In genomic region chr19:55484571-55485438, GRCh38 we compare ENCODE assay signal across 8 cellular contexts. TPM values are rescaled to one million over a fixed set of nuclear protein-coding genes. Genes with fewer than 3 reads are reported as not detected.
DNase-seq lines count a peak whose midpoint lies in the region; ATAC-seq lines count a peak whose summit lies in the region.

A gene with protein sequence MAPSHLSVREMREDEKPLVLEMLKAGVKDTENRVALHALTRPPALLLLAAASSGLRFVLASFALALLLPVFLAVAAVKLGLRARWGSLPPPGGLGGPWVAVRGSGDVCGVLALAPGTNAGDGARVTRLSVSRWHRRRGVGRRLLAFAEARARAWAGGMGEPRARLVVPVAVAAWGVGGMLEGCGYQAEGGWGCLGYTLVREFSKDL (plus strand): TSS chr19:55485188. CDS start chr19:55485709, 521 bp downstream.

- H3K4me3 Mint-ChIP-seq in CD4-positive, CD25-positive, alpha-beta regulatory T cell = peak within 1 kb of the TSS; percentile 82 to 90 (median 86)
- H3K4me3 Mint-ChIP-seq in central memory CD8-positive, alpha-beta T cell = peak within 1 kb of the TSS; percentile 66

- H3K27me3 Mint-ChIP-seq in CD4-positive, CD25-positive, alpha-beta regulatory T cell = no peaks in the 10 kb centered on the region
- no peaks in the 10 kb centered on the region for H3K27me3 Mint-ChIP-seq in central memory CD8-positive, alpha-beta T cell

- H3K9me3 ChIP-seq in CD4-positive, CD25-positive, alpha-beta regulatory T cell (ENCODE audit: control insufficient read depth in 2 of 2, low read length in 2 of 2) = no peaks in the 10 kb centered on the region

- no peaks in the 10 kb centered on the region for H3K27me3 ChIP-seq in CD4-positive, CD25-positive, alpha-beta regulatory T cell (ENCODE audit: control insufficient read depth, insufficient read depth, low read length)

- H3K36me3 ChIP-seq in CD4-positive, CD25-positive, alpha-beta regulatory T cell (ENCODE audit: control insufficient read depth, insufficient read depth, low read length) = no peaks in the 10 kb centered on the region

- peaks cover 0 to 14% (median 5%) of the 10 kb centered on the region in 4 donors for H3K4me1 Mint-ChIP-seq in CD4-positive, CD25-positive, alpha-beta regulatory T cell
- H3K4me1 Mint-ChIP-seq in central memory CD8-positive, alpha-beta T cell = peaks cover 15% of the 10 kb centered on the region

- peak; percentile 67 to 68 for ATAC-seq in CD4-positive, CD25-positive, alpha-beta regulatory T cell (ENCODE audit: low read depth in 2 of 2)
- ATAC-seq in GM21619 (IDR thresholded peaks at IDR 0.05; ENCODE audit: unreplicated experiment) (peak; percentile 66), HG02973 (IDR thresholded peaks at IDR 0.05; ENCODE audit: unreplicated experiment) (no peak)
- ATAC-seq in central memory CD8-positive, alpha-beta T cell (replicated peaks; ENCODE audit: extremely low read depth, poor library complexity, severe bottlenecking) = peak; percentile 59

- H3K4me1 ChIP-seq in CD4-positive, CD25-positive, alpha-beta regulatory T cell (ENCODE audit: control insufficient read depth, insufficient read depth, low read length, poor library complexity, severe bottlenecking) = peaks cover 21% of the 10 kb centered on the region

- no peaks in the 10 kb centered on the region for H3K9me3 Mint-ChIP-seq in CD4-positive, CD25-positive, alpha-beta regulatory T cell
- no peaks in the 10 kb centered on the region for H3K9me3 Mint-ChIP-seq in central memory CD8-positive, alpha-beta T cell

- no peak within 1 kb of the TSS for H3K4me3 ChIP-seq in CD4-positive, CD25-positive, alpha-beta regulatory T cell (ENCODE audit: low read depth, low read length)

- peak; percentile 63 to 71 (median 66) for DNase-seq in CD4-positive, CD25-positive, alpha-beta regulatory T cell
- peak; percentile 21 for DNase-seq in NCI-H2029 (lab: John Stamatoyannopoulos, UW)
- peak; percentile 26 to 51 (median 34) for DNase-seq in activated CD4-positive, CD25-positive, alpha-beta regulatory T cell (lab: John Stamatoyannopoulos, UW)
- peak; percentile 53 to 54 for DNase-seq in central memory CD8-positive, alpha-beta T cell (ENCODE audit: low spot score in 2 of 2)
- peak; percentile 70 for DNase-seq in kidney tubule cell (ENCODE audit: low spot score)
- DNase-seq in stimulated activated CD4-positive, alpha-beta T cell treated with anti-CD3 and anti-CD28 coated beads, Interleukin-2, amount 100 ng/mL, for 4 hours (ENCODE audit: low read depth) = peak; percentile 49

- peaks cover 2% of the 10 kb centered on the region for H3K36me3 Mint-ChIP-seq in CD4-positive, CD25-positive, alpha-beta regulatory T cell
- peaks cover 12% of the 10 kb centered on the region for H3K36me3 Mint-ChIP-seq in central memory CD8-positive, alpha-beta T cell (ENCODE audit: insufficient read depth)

- H3K27ac Mint-ChIP-seq in CD4-positive, CD25-positive, alpha-beta regulatory T cell = peak within 1 kb of the TSS; percentile 56 to 92 (median 91)
- H3K27ac Mint-ChIP-seq in central memory CD8-positive, alpha-beta T cell (ENCODE audit: low read depth) = peak within 1 kb of the TSS; percentile 76

- peak within 1 kb of the TSS; percentile 76 for H3K27ac ChIP-seq in CD4-positive, CD25-positive, alpha-beta regulatory T cell (ENCODE audit: insufficient read depth, low read length, poor library complexity, severe bottlenecking)

RNA-seq across cellular contexts. Expression of the gene that starts here (rescaled TPM):
- total RNA-seq in CD4-positive, CD25-positive, alpha-beta regulatory T cell = 9.2 TPM
- polyA plus RNA-seq in CD4-positive, CD25-positive, alpha-beta regulatory T cell = 1 to 10 TPM; 3.3 to 5.1 (median 4.1) TPM
